Comparison of ENCODE assay signal across 8 cellular contexts in genomic region chr16:27549607-27549856, GRCh38. TPM values are rescaled to one million over a fixed set of nuclear protein-coding genes. Genes with fewer than 3 reads are reported as not detected.
DNase-seq lines count a peak whose midpoint lies in the region; ATAC-seq and TF ChIP-seq lines count a peak whose summit lies in the region.

No MANE protein-coding gene starts in this region.

- peak overlapping the region; percentile 100 for H3K4me3 Mint-ChIP-seq in activated T-cell treated with anti-CD3 and anti-CD28 coated beads, Interleukin-2, amount 50 U/mL, for 24 hours

- H3K36me3 ChIP-seq in mucosa of descending colon (ENCODE audit: low read depth), result peaks cover 8% of the 10 kb centered on the region

- peaks cover 39% of the 10 kb centered on the region for H3K4me1 Mint-ChIP-seq in activated T-cell treated with anti-CD3 and anti-CD28 coated beads, Interleukin-2, amount 50 U/mL, for 24 hours (ENCODE audit: low read depth)

- no peak for TF ChIP-seq CTCF in mucosa of descending colon (IDR thresholded peaks at IDR 0.05)

- peak overlapping the region; percentile 59 for H3K4me3 ChIP-seq in mucosa of descending colon

- H3K4me1 ChIP-seq in mucosa of descending colon (ENCODE audit: low read depth), result peaks cover 20% of the 10 kb centered on the region

- H3K36me3 Mint-ChIP-seq in activated T-cell treated with anti-CD3 and anti-CD28 coated beads, Interleukin-2, amount 50 U/mL, for 24 hours (ENCODE audit: low read depth), result peaks cover 28% of the 10 kb centered on the region

- H3K27ac Mint-ChIP-seq in activated T-cell treated with anti-CD3 and anti-CD28 coated beads, Interleukin-2, amount 50 U/mL, for 24 hours, result peak overlapping the region; percentile 98

- no peaks in the 10 kb centered on the region for H3K9me3 ChIP-seq in mucosa of descending colon

- intact Hi-C loops in mucosa of descending colon (cut with DNase I, micrococcal nuclease), result no loop called here

- H3K27ac ChIP-seq in caudate nucleus (ENCODE audit: low read depth, low read length), result peak overlapping the region; percentile 60

- no peaks in the 10 kb centered on the region for H3K27me3 Mint-ChIP-seq in activated T-cell treated with anti-CD3 and anti-CD28 coated beads, Interleukin-2, amount 50 U/mL, for 24 hours

- no peaks in the 10 kb centered on the region for H3K9me3 Mint-ChIP-seq in activated T-cell treated with anti-CD3 and anti-CD28 coated beads, Interleukin-2, amount 50 U/mL, for 24 hours

- no peak for DNase-seq in activated T-cell treated with anti-CD3 and anti-CD28 coated beads, Interleukin-2, amount 50 U/mL, for 24 hours
- DNase-seq in activated T-cell treated with anti-CD3 and anti-CD28 coated beads, Interleukin-2, amount 50 U/mL, for 48 hours, result no peak
- DNase-seq in caudate nucleus (lab: John Stamatoyannopoulos, UW) (no peak), mucosa of descending colon (no peak), putamen (ENCODE audit: low spot score) (no peak), NCI-H82 treated with DMSO at 0.1 percent for 48 hours (lab: John Stamatoyannopoulos, UW; ENCODE audit: unreplicated experiment) (no peak)

- ATAC-seq in HG03521 (IDR thresholded peaks at IDR 0.05; ENCODE audit: unreplicated experiment), result peak; percentile 24
- ATAC-seq in mucosa of descending colon, result peak; percentile 58
- no peak for ATAC-seq in GM18861 (IDR thresholded peaks at IDR 0.05; ENCODE audit: unreplicated experiment)

RNA-seq across cellular contexts. Expression of gene GTF3C1, which starts 0.2 kb away (rescaled TPM):
- 10 to 100 TPM; 47.0 to 58.5 (median 47.7) TPM for total RNA-seq in mucosa of descending colon

RNA-seq across cellular contexts. Expression of gene KATNIP, which starts 0.4 kb away (rescaled TPM):
- 10 to 100 TPM; 32.8 to 48.6 (median 33.9) TPM for total RNA-seq in mucosa of descending colon
